Comparison of ENCODE assay signal across 37 cellular contexts in the genomic region with DNA sequence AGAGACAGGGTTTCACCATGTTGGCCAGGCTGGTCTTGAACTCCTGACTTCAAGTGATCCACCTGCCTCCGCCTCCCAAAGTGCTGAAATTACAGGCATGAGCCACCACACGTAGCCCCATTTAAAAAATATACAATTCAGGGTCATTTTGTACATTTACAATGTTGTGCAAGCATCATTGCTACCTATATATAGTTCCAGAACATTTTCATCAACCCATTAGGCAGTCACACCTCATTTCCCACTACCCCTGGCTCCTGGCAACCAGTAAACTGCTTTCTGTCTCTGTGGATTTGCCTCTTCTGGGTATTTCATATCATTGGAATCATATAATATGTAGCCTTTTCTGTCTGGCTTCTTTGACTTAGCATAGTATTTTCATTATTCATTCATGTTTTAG. TPM values are rescaled to one million over a fixed set of nuclear protein-coding genes. Genes with fewer than 3 reads are reported as not detected.
"Had no signal": no experiment of that assay in that cellular context is flagged by ENCODE, and none has a peak within 500 bp of the region (broad histone marks: within the 10 kb centered on the region; RNA-seq: fewer than 3 reads in every experiment).

No MANE protein-coding gene starts in this region.

- H3K36me3 ChIP-seq: adrenal gland, brain microvascular endothelial cell, breast epithelium, WERI-Rb-1 had no signal

- DNase-seq: activated CD4-positive, alpha-beta memory T cell treated with anti-CD3 and anti-CD28 coated beads, Interleukin-2, amount 10 ng/mL, durations not matched to agents 7 days and 5 days; activated CD4-positive, alpha-beta T cell treated with anti-CD3 and anti-CD28 coated beads for 1 hour; activated CD4-positive, alpha-beta T cell treated with anti-CD3 and anti-CD28 coated beads for 36 hours; activated CD4-positive, alpha-beta T cell treated with anti-CD3 and anti-CD28 coated beads for 48 hours; activated CD4-positive, alpha-beta T cell treated with anti-CD3 and anti-CD28 coated beads, Interleukin-2, amount 10 ng/mL, durations not matched to agents 7 days and 5 days; activated CD4-positive, alpha-beta T cell treated with anti-CD3 and anti-CD28 coated beads, Interleukin-2, amount 50 U/mL, for 48 hours; activated CD4-positive, CD25-positive, alpha-beta regulatory T cell; activated CD8-positive, alpha-beta memory T cell treated with anti-CD3 and anti-CD28 coated beads for 24 hours; activated CD8-positive, alpha-beta memory T cell treated with anti-CD3 and anti-CD28 coated beads, Interleukin-2, amount 10 ng/mL, durations not matched to agents 7 days and 5 days; activated CD8-positive, alpha-beta memory T cell treated with anti-CD3 and anti-CD28 coated beads, Interleukin-2, amount 50 U/mL, for 48 hours; activated CD8-positive, alpha-beta T cell treated with anti-CD3 and anti-CD28 coated beads, Interleukin-2, amount 10 ng/mL, durations not matched to agents 7 days and 5 days; activated effector memory CD4-positive, alpha-beta T cell treated with anti-CD3 and anti-CD28 coated beads, Interleukin-2, amount 50 U/mL, for 16 hours; activated gamma-delta T cell treated with Interleukin-2 at 50 U/mL for 16 hours; activated naive CD4-positive, alpha-beta T cell; activated naive CD4-positive, alpha-beta T cell treated with anti-CD3 and anti-CD28 coated beads for 36 hours; activated naive CD4-positive, alpha-beta T cell treated with anti-CD3 and anti-CD28 coated beads, Interleukin-2, amount 50 U/mL, for 16 hours; activated naive CD8-positive, alpha-beta T cell treated with anti-CD3 and anti-CD28 coated beads for 36 hours; activated T-cell treated with anti-CD3 and anti-CD28 coated beads, Interleukin-2, amount 50 U/mL, for 24 hours; activated T-cell treated with anti-CD3 and anti-CD28 coated beads, Interleukin-2, amount 50 U/mL, for 48 hours; adrenal gland; amniotic stem cell; aorta; body of pancreas; brain microvascular endothelial cell; central memory CD4-positive, alpha-beta T cell; T-helper 1 cell; T-helper 2 cell; T-helper 9 cell; WERI-Rb-1 had no signal

- H3K27me3 ChIP-seq: adrenal gland, body of pancreas, brain microvascular endothelial cell, breast epithelium had no signal

- H3K9me3 ChIP-seq: adrenal gland, body of pancreas, breast epithelium had no signal

- H3K27ac Mint-ChIP-seq: activated CD4-positive, alpha-beta memory T cell treated with anti-CD3 and anti-CD28 coated beads, Interleukin-2, amount 10 ng/mL, durations not matched to agents 7 days and 5 days; activated CD4-positive, alpha-beta T cell treated with anti-CD3 and anti-CD28 coated beads for 36 hours; activated CD4-positive, alpha-beta T cell treated with anti-CD3 and anti-CD28 coated beads, Interleukin-2, amount 10 ng/mL, durations not matched to agents 7 days and 5 days; activated CD8-positive, alpha-beta memory T cell treated with anti-CD3 and anti-CD28 coated beads, Interleukin-2, amount 10 ng/mL, durations not matched to agents 7 days and 5 days; activated CD8-positive, alpha-beta T cell treated with anti-CD3 and anti-CD28 coated beads, Interleukin-2, amount 10 ng/mL, durations not matched to agents 7 days and 5 days; activated naive CD4-positive, alpha-beta T cell treated with anti-CD3 and anti-CD28 coated beads for 36 hours; activated naive CD4-positive, alpha-beta T cell treated with anti-CD3 and anti-CD28 coated beads, Interleukin-2, amount 50 U/mL, for 72 hours; activated naive CD8-positive, alpha-beta T cell treated with anti-CD3 and anti-CD28 coated beads for 36 hours; activated T-cell treated with anti-CD3 and anti-CD28 coated beads, Interleukin-2, amount 50 U/mL, for 24 hours; T-helper 1 cell treated with Interleukin-12 subunit alpha and Interleukin-12 subunit beta and Interleukin-4 antibody, amounts not matched to agents 30 μg/mL and 1 μg/mL, for 36 hours; T-helper 2 cell treated with Interferon-gamma antibody and Interleukin-4, amounts not matched to agents 5 μg/mL and 100 μg/mL, for 36 hours; WTC11 had no signal

- H3K27ac ChIP-seq: adrenal gland, body of pancreas, brain microvascular endothelial cell, breast epithelium, WERI-Rb-1 had no signal

- H3K4me1 Mint-ChIP-seq: activated CD4-positive, alpha-beta memory T cell treated with anti-CD3 and anti-CD28 coated beads, Interleukin-2, amount 10 ng/mL, durations not matched to agents 7 days and 5 days; activated CD4-positive, alpha-beta T cell treated with anti-CD3 and anti-CD28 coated beads for 36 hours; activated CD4-positive, alpha-beta T cell treated with anti-CD3 and anti-CD28 coated beads, Interleukin-2, amount 10 ng/mL, durations not matched to agents 7 days and 5 days; activated CD8-positive, alpha-beta memory T cell treated with anti-CD3 and anti-CD28 coated beads, Interleukin-2, amount 10 ng/mL, durations not matched to agents 7 days and 5 days; activated naive CD8-positive, alpha-beta T cell treated with anti-CD3 and anti-CD28 coated beads for 36 hours; WTC11 had no signal

- H3K4me1 ChIP-seq: adrenal gland, body of pancreas, breast epithelium had no signal

- H3K9me3 Mint-ChIP-seq: activated naive CD4-positive, alpha-beta T cell treated with anti-CD3 and anti-CD28 coated beads, Interleukin-2, amount 50 U/mL, for 72 hours; T-helper 1 cell treated with Interleukin-12 subunit alpha and Interleukin-12 subunit beta and Interleukin-4 antibody, amounts not matched to agents 30 μg/mL and 1 μg/mL, for 36 hours had no signal

- H3K4me3 ChIP-seq: adrenal gland, body of pancreas, breast epithelium had no signal

- ATAC-seq: activated CD4-positive, alpha-beta T cell treated with anti-CD3 and anti-CD28 coated beads for 36 hours; activated CD4-positive, CD25-positive, alpha-beta regulatory T cell treated with anti-CD3 and anti-CD28 coated beads, Interleukin-2, amount 50 U/mL, for 24 hours; activated CD8-positive, alpha-beta memory T cell treated with anti-CD3 and anti-CD28 coated beads, Interleukin-2, amount 10 ng/mL, durations not matched to agents 7 days and 5 days; activated CD8-positive, alpha-beta T cell treated with anti-CD3 and anti-CD28 coated beads, Interleukin-2, amount 10 ng/mL, durations not matched to agents 7 days and 5 days; activated naive CD4-positive, alpha-beta T cell treated with anti-CD3 and anti-CD28 coated beads, Interleukin-2, amount 50 U/mL, for 72 hours; body of pancreas; WTC11 had no signal

- H3K4me3 Mint-ChIP-seq: activated CD4-positive, alpha-beta memory T cell treated with anti-CD3 and anti-CD28 coated beads, Interleukin-2, amount 10 ng/mL, durations not matched to agents 7 days and 5 days; activated CD4-positive, alpha-beta T cell treated with anti-CD3 and anti-CD28 coated beads for 36 hours; activated CD4-positive, alpha-beta T cell treated with anti-CD3 and anti-CD28 coated beads, Interleukin-2, amount 10 ng/mL, durations not matched to agents 7 days and 5 days; activated CD8-positive, alpha-beta memory T cell treated with anti-CD3 and anti-CD28 coated beads, Interleukin-2, amount 10 ng/mL, durations not matched to agents 7 days and 5 days; activated CD8-positive, alpha-beta T cell treated with anti-CD3 and anti-CD28 coated beads, Interleukin-2, amount 10 ng/mL, durations not matched to agents 7 days and 5 days; activated naive CD4-positive, alpha-beta T cell treated with anti-CD3 and anti-CD28 coated beads for 36 hours; activated naive CD8-positive, alpha-beta T cell treated with anti-CD3 and anti-CD28 coated beads for 36 hours; activated T-cell treated with anti-CD3 and anti-CD28 coated beads, Interleukin-2, amount 50 U/mL, for 24 hours; T-helper 1 cell treated with Interleukin-12 subunit alpha and Interleukin-12 subunit beta and Interleukin-4 antibody, amounts not matched to agents 30 μg/mL and 1 μg/mL, for 36 hours; T-helper 2 cell treated with Interferon-gamma antibody and Interleukin-4, amounts not matched to agents 5 μg/mL and 100 μg/mL, for 36 hours; WTC11 had no signal

- H3K36me3 Mint-ChIP-seq: activated CD8-positive, alpha-beta memory T cell treated with anti-CD3 and anti-CD28 coated beads, Interleukin-2, amount 10 ng/mL, durations not matched to agents 7 days and 5 days had no signal

RNA-seq across cellular contexts. Expression of a gene that starts 6.7 kb away (rescaled TPM):
- total RNA-seq: activated CD4-positive, alpha-beta memory T cell treated with anti-CD3 and anti-CD28 coated beads, Interleukin-2, amount 10 ng/mL, durations not matched to agents 7 days and 5 days; activated CD4-positive, alpha-beta T cell treated with anti-CD3 and anti-CD28 coated beads, Interleukin-2, amount 10 ng/mL, durations not matched to agents 7 days and 5 days; activated CD8-positive, alpha-beta T cell treated with anti-CD3 and anti-CD28 coated beads, Interleukin-2, amount 10 ng/mL, durations not matched to agents 7 days and 5 days; astrocyte; cardiac septum had no signal

RNA-seq across cellular contexts. Expression of a gene that starts 6.8 kb away (rescaled TPM):
- total RNA-seq: activated CD4-positive, alpha-beta T cell treated with anti-CD3 and anti-CD28 coated beads, Interleukin-2, amount 10 ng/mL, durations not matched to agents 7 days and 5 days; astrocyte; cardiac septum had no signal

RNA-seq across cellular contexts. Expression of a gene that starts 60.0 kb away (rescaled TPM):
- total RNA-seq: activated CD4-positive, alpha-beta memory T cell treated with anti-CD3 and anti-CD28 coated beads, Interleukin-2, amount 10 ng/mL, durations not matched to agents 7 days and 5 days; activated CD4-positive, alpha-beta T cell treated with anti-CD3 and anti-CD28 coated beads for 36 hours; activated CD4-positive, alpha-beta T cell treated with anti-CD3 and anti-CD28 coated beads, Interleukin-2, amount 10 ng/mL, durations not matched to agents 7 days and 5 days; activated CD8-positive, alpha-beta memory T cell treated with anti-CD3 and anti-CD28 coated beads, Interleukin-2, amount 10 ng/mL, durations not matched to agents 7 days and 5 days; activated CD8-positive, alpha-beta T cell treated with anti-CD3 and anti-CD28 coated beads, Interleukin-2, amount 10 ng/mL, durations not matched to agents 7 days and 5 days; activated naive CD4-positive, alpha-beta T cell treated with anti-CD3 and anti-CD28 coated beads for 36 hours; activated naive CD4-positive, alpha-beta T cell treated with anti-CD3 and anti-CD28 coated beads, Interleukin-2, amount 50 U/mL, for 72 hours; activated naive CD8-positive, alpha-beta T cell treated with anti-CD3 and anti-CD28 coated beads for 36 hours had no signal
